In genomic region chr10:27531336-27531847, GRCh38 we compare ENCODE assay signal across 21 cellular contexts. TPM values are rescaled to one million over a fixed set of nuclear protein-coding genes. Genes with fewer than 3 reads are reported as not detected.
DNase-seq lines count a peak whose midpoint lies in the region; ATAC-seq, FAIRE-seq and TF ChIP-seq lines count a peak whose summit lies in the region.
"Had no signal": no experiment of that assay in that cellular context is flagged by ENCODE, and none has a peak within 500 bp of the region (broad histone marks: within the 10 kb centered on the region; RNA-seq: fewer than 3 reads in every experiment).

No MANE protein-coding gene starts in this region.

- no peak for DNase-seq in activated T-cell treated with anti-CD3 and anti-CD28 coated beads, Interleukin-2, amount 50 U/mL, for 24 hours
- no peak for DNase-seq in activated T-cell treated with anti-CD3 and anti-CD28 coated beads, Interleukin-2, amount 50 U/mL, for 48 hours
- DNase-seq in astrocyte (ENCODE audit: low read depth) (no peak), nephron progenitor cell (no peak), NCI-H128 (lab: John Stamatoyannopoulos, UW; ENCODE audit: unreplicated experiment) (no peak)
- DNase-seq in activated CD8-positive, alpha-beta memory T cell treated with anti-CD3 and anti-CD28 coated beads for 24 hours, result no peak
- DNase-seq: activated effector memory CD4-positive, alpha-beta T cell treated with Interleukin-2 at 50 U/mL for 16 hours; aorta; effector CD4-positive, alpha-beta T cell; esophagus squamous epithelium; Karpas-422; midbrain; NCI-H1105; NCI-H2081 treated with DMSO at 0.1 percent for 48 hours; NCI-H524; stimulated activated CD4-positive, alpha-beta T cell treated with anti-CD3 and anti-CD28 coated beads, Interleukin-12 subunit alpha, Interleukin-12 subunit beta, amount 100 ng/mL, for 4 hours; stimulated activated CD8-positive, alpha-beta memory T cell treated with anti-CD3 and anti-CD28 coated beads, Interleukin-4, amount 100 ng/mL, for 48 hours had no signal

- H3K4me1 ChIP-seq in astrocyte (ENCODE audit: insufficient read depth, low read length), result no peaks in the 10 kb centered on the region

- H2AFZ ChIP-seq in astrocyte (ENCODE audit: low read depth, low read length), result no peak overlapping the region

- peaks cover 45% of the 10 kb centered on the region for H3K4me1 Mint-ChIP-seq in activated T-cell treated with anti-CD3 and anti-CD28 coated beads, Interleukin-2, amount 50 U/mL, for 24 hours (ENCODE audit: low read depth)
- H3K4me1 Mint-ChIP-seq in astrocyte (ENCODE audit: low read depth, unreplicated experiment), result peaks cover 16% of the 10 kb centered on the region
- H3K4me1 Mint-ChIP-seq in nephron progenitor cell, result no peaks in the 10 kb centered on the region

- H3K4me3 Mint-ChIP-seq in activated T-cell treated with anti-CD3 and anti-CD28 coated beads, Interleukin-2, amount 50 U/mL, for 24 hours, result no peak overlapping the region
- no peak overlapping the region for H3K4me3 Mint-ChIP-seq in astrocyte (ENCODE audit: unreplicated experiment)
- H3K4me3 Mint-ChIP-seq in nephron progenitor cell, result no peak overlapping the region

- H3K79me2 ChIP-seq in astrocyte (ENCODE audit: insufficient read depth, low read length), result peaks cover 71% of the 10 kb centered on the region

- H4K20me1 ChIP-seq in astrocyte (ENCODE audit: insufficient read depth, low read length), result peaks cover 43% of the 10 kb centered on the region

- H3K4me2 ChIP-seq in astrocyte (ENCODE audit: low read length), result no peak overlapping the region

- H3K27me3 Mint-ChIP-seq in activated T-cell treated with anti-CD3 and anti-CD28 coated beads, Interleukin-2, amount 50 U/mL, for 24 hours, result no peaks in the 10 kb centered on the region
- H3K27me3 Mint-ChIP-seq in astrocyte (ENCODE audit: low read depth, unreplicated experiment) (no peaks in the 10 kb centered on the region), nephron progenitor cell (ENCODE audit: low read depth, poor library complexity) (no peaks in the 10 kb centered on the region)

- H3K9me3 ChIP-seq in KOPT-K1 (ENCODE audit: insufficient read depth, low read length, poor library complexity, severe bottlenecking), result no peaks in the 10 kb centered on the region
- H3K9me3 ChIP-seq in astrocyte (ENCODE audit: insufficient read depth, low read depth, low read length), result no peaks in the 10 kb centered on the region
- H3K9me3 ChIP-seq: esophagus squamous epithelium, suprapubic skin had no signal

- H3K27ac ChIP-seq in KOPT-K1 (ENCODE audit: low read depth, low read length, poor library complexity, severe bottlenecking) (peak overlapping the region; percentile 34), astrocyte (ENCODE audit: low read depth, low read length) (no peak overlapping the region)
- H3K27ac ChIP-seq: esophagus squamous epithelium, suprapubic skin had no signal

- peak overlapping the region; percentile 67 for H3K27ac Mint-ChIP-seq in activated T-cell treated with anti-CD3 and anti-CD28 coated beads, Interleukin-2, amount 50 U/mL, for 24 hours
- H3K27ac Mint-ChIP-seq in astrocyte (ENCODE audit: unreplicated experiment), result peak overlapping the region; percentile 8
- peak overlapping the region; percentile 22 for H3K27ac Mint-ChIP-seq in nephron progenitor cell

- H3K27me3 ChIP-seq in astrocyte (ENCODE audit: insufficient read depth, low read length), result no peaks in the 10 kb centered on the region
- H3K27me3 ChIP-seq: esophagus squamous epithelium, suprapubic skin had no signal

- no peak for ATAC-seq in HG03457 (IDR thresholded peaks at IDR 0.05; ENCODE audit: unreplicated experiment)

- H3K36me3 Mint-ChIP-seq in activated T-cell treated with anti-CD3 and anti-CD28 coated beads, Interleukin-2, amount 50 U/mL, for 24 hours (ENCODE audit: low read depth), result peaks cover 37% of the 10 kb centered on the region
- H3K36me3 Mint-ChIP-seq in astrocyte (ENCODE audit: low read depth, unreplicated experiment) (peaks cover 1% of the 10 kb centered on the region), nephron progenitor cell (ENCODE audit: low read depth) (no peaks in the 10 kb centered on the region)

- no peak for FAIRE-seq in astrocyte (lab: Jason Lieb, UNC)
- FAIRE-seq: GM18507 had no signal

- H3K36me3 ChIP-seq in KOPT-K1 (ENCODE audit: insufficient read depth, low read length), result peaks cover 32% of the 10 kb centered on the region
- H3K36me3 ChIP-seq in astrocyte (ENCODE audit: insufficient read depth, low read length), result peaks cover 14% of the 10 kb centered on the region

- TF ChIP-seq CTCF in astrocyte (IDR thresholded peaks at IDR 0.05; ENCODE audit: insufficient read depth, low read depth, low read length) (no peak), nephron progenitor cell (IDR thresholded peaks at IDR 0.05) (no peak)

- H3K9me3 Mint-ChIP-seq in activated T-cell treated with anti-CD3 and anti-CD28 coated beads, Interleukin-2, amount 50 U/mL, for 24 hours, result no peaks in the 10 kb centered on the region
- no peaks in the 10 kb centered on the region for H3K9me3 Mint-ChIP-seq in astrocyte (ENCODE audit: unreplicated experiment)
- H3K9me3 Mint-ChIP-seq in nephron progenitor cell, result no peaks in the 10 kb centered on the region

- H3K4me3 ChIP-seq in astrocyte (ENCODE audit: insufficient read depth, low read depth, low read length), result no peak overlapping the region
- H3K4me3 ChIP-seq: esophagus squamous epithelium, suprapubic skin had no signal

- no peak overlapping the region for H3K9ac ChIP-seq in astrocyte (ENCODE audit: low read length)

RNA-seq across cellular contexts. Expression of gene RAB18, which starts 27.3 kb away (rescaled TPM):
- 162 and 179 TPM in 2 replicates for total RNA-seq in astrocyte

Comparison
In these comparisons a context has a peak if more than half of its experiments do, and no peak if none do; other contexts are left out.
1. H3K27ac Mint-ChIP-seq: peak in every context shown above with its lines; median percentile 67 in activated T-cell treated with anti-CD3 and anti-CD28 coated beads, Interleukin-2, amount 50 U/mL, for 24 hours; 22 in nephron progenitor cell; 8 in astrocyte.